ENCODE assay signal across 8 cellular contexts in genomic region chr17:7914771-7915610, GRCh38. TPM values are rescaled to one million over a fixed set of nuclear protein-coding genes. Genes with fewer than 3 reads are reported as not detected.
A peak's percentile ranks its signal among the peaks of the same experiment; 100 is the strongest.
DNase-seq lines count a peak whose midpoint lies in the region; ATAC-seq and TF ChIP-seq lines count a peak whose summit lies in the region.

No MANE protein-coding gene starts in this region.

- H3K4me1 ChIP-seq in DOHH2 (ENCODE audit: control insufficient read depth, low read length) (peaks cover 37% of the 10 kb centered on the region), gastroesophageal sphincter (peaks cover 0 to 30% (median 16%) of the 10 kb centered on the region in 3 donors), psoas muscle (peaks cover 21% of the 10 kb centered on the region)

- H3K9me3 ChIP-seq in DOHH2 (ENCODE audit: control insufficient read depth, insufficient read depth, low read length) (no peaks in the 10 kb centered on the region), gastroesophageal sphincter (no peaks in the 10 kb centered on the region), psoas muscle (no peaks in the 10 kb centered on the region)

- intact Hi-C loops in activated B cell treated with CpG ODN at 0.5 μM for 24 hours (cut with micrococcal nuclease) (loop anchor here (1.0 to 2.0 kb wide), 3 partner anchors 8 to 58 kb away; partner anchors contain the start of genes CNTROB and NAA38), psoas muscle (cut with DNase I) (loop anchor here (5.0 to 10.0 kb wide), 3 partner anchors 53 to 142 kb away; no protein-coding TSS in a partner anchor)

- H4K20me1 ChIP-seq in DOHH2 (ENCODE audit: control insufficient read depth, insufficient read depth, low read depth, low read length): no peaks in the 10 kb centered on the region

- H3K27me3 Mint-ChIP-seq in activated B cell treated with CpG ODN at 0.5 μM for 24 hours: no peaks in the 10 kb centered on the region

- peaks cover 35% of the 10 kb centered on the region for H3K36me3 ChIP-seq in DOHH2 (ENCODE audit: control insufficient read depth, low read length)
- H3K36me3 ChIP-seq in gastroesophageal sphincter: peaks cover 0 to 26% of the 10 kb centered on the region in 2 donors
- peaks cover 0 to 15% of the 10 kb centered on the region in 2 donors for H3K36me3 ChIP-seq in psoas muscle (ENCODE audit: insufficient read depth in 1 of 2, low read depth in 1 of 2)

- peaks cover 17% of the 10 kb centered on the region for H3F3A ChIP-seq in DOHH2 (ENCODE audit: control insufficient read depth, insufficient read depth)

- ATAC-seq in HG02840 (IDR thresholded peaks at IDR 0.05; ENCODE audit: low FRiP score, unreplicated experiment) (peak; percentile 16), activated B cell treated with CpG ODN at 0.5 μM for 24 hours (ENCODE audit: low read depth) (no peak), gastroesophageal sphincter (peak; percentile 48), psoas muscle (peak in 3 of 4 donors; percentile 5 to 57 (median 46))

- no peak for TF ChIP-seq POLR2A in gastroesophageal sphincter (IDR thresholded peaks at IDR 0.05)

- CTCF ChIA-PET in activated B cell treated with CpG ODN at 0.5 μM for 24 hours (lab: Charles Lee): interaction anchor here (1.1 to 4.8 kb wide), 8 partner anchors 17 to 158 kb away, joined by 3 to 90 read pairs (median 9); partner anchors contain the start of genes CNTROB and TRAPPC1

- H3K4me3 ChIP-seq in DOHH2 (ENCODE audit: low read length): peak overlapping the region; percentile 81
- H3K4me3 ChIP-seq in gastroesophageal sphincter: peak overlapping the region; percentile 58 to 68
- peak overlapping the region; percentile 87 for H3K4me3 ChIP-seq in psoas muscle

- H3K4me2 ChIP-seq in DOHH2 (ENCODE audit: low read length): peak overlapping the region; percentile 89

- H3K27ac ChIP-seq in DOHH2 (ENCODE audit: low read depth, low read length) (peak overlapping the region; percentile 54), gastroesophageal sphincter (peak overlapping the region; percentile 83 to 99 (median 95)), psoas muscle (peak overlapping the region; percentile 85)

- no peaks in the 10 kb centered on the region for H3K9me3 Mint-ChIP-seq in activated B cell treated with CpG ODN at 0.5 μM for 24 hours

- no peaks in the 10 kb centered on the region for H3K9me2 ChIP-seq in DOHH2 (replicated peaks; ENCODE audit: control insufficient read depth, low read length)

- no peaks in the 10 kb centered on the region for H3K79me2 ChIP-seq in DOHH2 (ENCODE audit: control insufficient read depth, low read length)

- no peak for TF ChIP-seq EP300 in gastroesophageal sphincter (IDR thresholded peaks at IDR 0.05)

- WGBS in gastroesophageal sphincter (ENCODE audit: low coverage in 1 of 2), 2 donors: 18 to 20% methylated on average over 8 to 10 of the region's 20 CpGs
- 14 to 21% (median 16%) methylated on average over 19 to 20 of the region's 20 CpGs for WGBS in psoas muscle, 3 donors

- POLR2A ChIA-PET in activated B cell treated with CpG ODN at 0.5 μM for 24 hours (lab: Charles Lee): interaction anchor here (0.5 to 4.4 kb wide), 15 partner anchors 12 to 333 kb away, joined by 3 to 58 read pairs (median 6); partner anchors contain the start of genes CNTROB, CTC1, CYB5D1 and KCNAB3

- H3K27ac Mint-ChIP-seq in activated B cell treated with CpG ODN at 0.5 μM for 24 hours: peak overlapping the region; percentile 87

- peaks cover 23% of the 10 kb centered on the region for H3K4me1 Mint-ChIP-seq in activated B cell treated with CpG ODN at 0.5 μM for 24 hours

- DNase-seq in activated B cell treated with CpG ODN at 0.5 μM for 24 hours (no peak), psoas muscle (no peak), NCI-H146 treated with DMSO at 0.1 percent for 48 hours (lab: John Stamatoyannopoulos, UW; ENCODE audit: unreplicated experiment) (no peak), HuH-7 (ENCODE audit: low spot score) (no peak)
- no peak for DNase-seq in activated effector memory CD4-positive, alpha-beta T cell treated with Interleukin-2 at 50 U/mL for 16 hours

- no peaks in the 10 kb centered on the region for H3K27me3 ChIP-seq in DOHH2 (ENCODE audit: control insufficient read depth, low read length)
- no peaks in the 10 kb centered on the region for H3K27me3 ChIP-seq in gastroesophageal sphincter
- H3K27me3 ChIP-seq in psoas muscle (ENCODE audit: insufficient read depth in 3 of 3, low read length in 2 of 3): no peaks in the 10 kb centered on the region

- peaks cover 20% of the 10 kb centered on the region for H3K36me3 Mint-ChIP-seq in activated B cell treated with CpG ODN at 0.5 μM for 24 hours (ENCODE audit: low read depth)

- no peak for TF ChIP-seq CTCF in DOHH2 (IDR thresholded peaks at IDR 0.05; ENCODE audit: low read depth, low read length, poor library complexity, severe bottlenecking)
- no peak for TF ChIP-seq CTCF in activated B cell treated with CpG ODN at 0.5 μM for 24 hours (IDR thresholded peaks at IDR 0.05)
- TF ChIP-seq CTCF in gastroesophageal sphincter (IDR thresholded peaks at IDR 0.05): no peak
- TF ChIP-seq CTCF in psoas muscle (IDR thresholded peaks at IDR 0.05): no peak

- peak overlapping the region; percentile 91 for H3K4me3 Mint-ChIP-seq in activated B cell treated with CpG ODN at 0.5 μM for 24 hours

RNA-seq across cellular contexts. Expression of gene RNF227, which starts 1.1 kb away (rescaled TPM):
- 2.5 and 2.8 TPM in 2 replicates for total RNA-seq in activated B cell treated with CpG ODN at 0.5 μM for 24 hours
- 1 to 10 TPM; 1.6 to 5.4 (median 2.1) TPM for total RNA-seq in gastroesophageal sphincter
- total RNA-seq in psoas muscle: 1 to 10 TPM in 2 of 4 donors, under 1 TPM in 2; 0.62 to 2.6 (median 1.0) TPM
- polyA plus RNA-seq in psoas muscle: 1 to 10 TPM; 1.5 to 2.4 (median 1.6) TPM

RNA-seq across cellular contexts. Expression of gene KCNAB3, which starts 14.7 kb away (rescaled TPM):
- total RNA-seq in activated B cell treated with CpG ODN at 0.5 μM for 24 hours (10.8 and 12.9 TPM in 2 replicates), gastroesophageal sphincter (1 to 10 TPM in 1 of 4 donors, under 1 TPM in 1, not detected in 2; 0.58 to 1.3 TPM), psoas muscle (under 1 TPM in 3 of 4 donors, not detected in 1; 0.38 to 0.77 (median 0.57) TPM)
- polyA plus RNA-seq in psoas muscle: under 1 TPM; 0.18 to 0.52 (median 0.21) TPM

RNA-seq across cellular contexts. Expression of gene TRAPPC1, which starts 16.8 kb away (rescaled TPM):
- total RNA-seq in activated B cell treated with CpG ODN at 0.5 μM for 24 hours (129 and 167 TPM in 2 replicates), gastroesophageal sphincter (10 to 100 TPM; 20.9 to 44.2 (median 29.0) TPM), psoas muscle (10 to 100 TPM; 47.7 to 84.9 (median 75.0) TPM)
- 10 to 100 TPM; 64.0 to 78.4 (median 76.1) TPM for polyA plus RNA-seq in psoas muscle

RNA-seq across cellular contexts. Expression of gene CNTROB, which starts 17.0 kb away (rescaled TPM):
- 23.0 and 24.6 TPM in 2 replicates for total RNA-seq in activated B cell treated with CpG ODN at 0.5 μM for 24 hours
- total RNA-seq in gastroesophageal sphincter: 10 to 100 TPM; 15.6 to 31.8 (median 18.2) TPM
- total RNA-seq in psoas muscle: 1 to 10 TPM; 5.5 to 9.5 (median 7.4) TPM
- 1 to 10 TPM; 5.9 to 9.6 (median 8.8) TPM for polyA plus RNA-seq in psoas muscle

RNA-seq across cellular contexts. Expression of gene CHD3, which starts 26.4 kb away (rescaled TPM):
- total RNA-seq in activated B cell treated with CpG ODN at 0.5 μM for 24 hours (103 and 109 TPM in 2 replicates), gastroesophageal sphincter (100 to 1,000 TPM in 3 of 4 donors, 10 to 100 TPM in 1; 56.7 to 134 (median 120) TPM), psoas muscle (10 to 100 TPM in 1 of 4 donors, 1 to 10 TPM in 3; 5.8 to 13.1 (median 7.5) TPM)
- 1 to 10 TPM; 3.3 to 6.9 (median 6.8) TPM for polyA plus RNA-seq in psoas muscle
